Comparison of ENCODE assay signal across 8 cellular contexts in the genomic region with DNA sequence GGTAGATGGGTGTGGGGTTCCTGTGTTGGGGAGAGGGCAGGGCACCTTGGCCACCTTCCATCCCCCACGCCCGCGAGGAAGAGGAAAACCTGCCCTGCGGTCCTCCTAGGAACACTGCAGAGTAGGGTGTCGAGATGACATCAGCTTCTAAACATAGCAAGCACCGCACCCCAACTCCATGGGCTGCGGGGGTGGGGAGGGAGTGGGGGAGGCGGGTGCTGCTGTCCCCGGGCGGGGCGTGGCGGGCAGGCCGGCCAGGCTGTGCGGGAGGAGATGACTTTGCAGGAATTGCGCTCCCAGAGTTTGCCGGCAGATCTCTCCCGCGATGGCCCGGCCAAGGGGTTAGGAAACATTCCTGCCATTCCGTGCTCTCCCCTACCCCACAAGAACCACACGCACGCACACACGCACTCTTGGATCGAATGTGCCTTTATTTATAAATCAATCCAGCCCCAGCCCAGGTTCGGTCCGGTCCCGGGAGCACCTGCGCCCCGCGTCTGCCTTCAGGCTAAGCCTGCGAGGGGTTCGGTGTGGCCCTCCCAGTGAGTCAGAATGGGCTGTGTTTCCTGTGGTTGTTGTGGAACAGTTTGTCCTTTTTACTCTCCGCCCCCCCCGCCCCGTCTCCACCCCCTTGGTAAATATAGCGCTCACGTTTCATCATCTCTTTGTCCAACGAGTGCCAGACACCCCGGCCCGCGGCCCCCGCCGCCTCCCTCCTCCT. TPM values are rescaled to one million over a fixed set of nuclear protein-coding genes. Genes with fewer than 3 reads are reported as not detected.
A peak's percentile ranks its signal among the peaks of the same experiment; 100 is the strongest.
DNase-seq lines count a peak whose midpoint lies in the region; ATAC-seq, FAIRE-seq and TF ChIP-seq lines count a peak whose summit lies in the region.

No MANE protein-coding gene starts in this region.

- intact Hi-C loops in left ventricle myocardium inferior (cut with micrococcal nuclease): loop anchor here (5.0 kb wide), 3 partner anchors 48 to 183 kb away; no protein-coding TSS in a partner anchor
- intact Hi-C loops in prostate gland (cut with DNase I): loop anchor here (1.0 to 10.0 kb wide), 5 partner anchors 61 to 375 kb away; a partner anchor contains a TSS

- DNase-seq in GM12891 (ENCODE audit: insufficient read length, low spot score) (peak; percentile 61), NCI-H1436 treated with DMSO at 0.1 percent for 48 hours (lab: John Stamatoyannopoulos, UW) (peak; percentile 78), SW480 (ENCODE audit: low spot score) (peak; percentile 97), amygdala (lab: John Stamatoyannopoulos, UW) (peak in 54 of 56 donors; percentile 25 to 95 (median 78)), left ventricle myocardium inferior (peak; percentile 97), prostate gland (ENCODE audit: low spot score) (peak; percentile 98), ureter (ENCODE audit: low spot score) (peak; percentile 97)

- under 1% methylated on average over 43 of the region's 43 CpGs for WGBS in prostate gland

- H3K27ac ChIP-seq in left ventricle myocardium inferior (replicated peaks): peak overlapping the region; percentile 100
- H3K27ac ChIP-seq in prostate gland: peak overlapping the region; percentile 100

- peak; percentile 28 for ATAC-seq in HG02840 (IDR thresholded peaks at IDR 0.05; ENCODE audit: low FRiP score, unreplicated experiment)

- H3K27me3 ChIP-seq in left ventricle myocardium inferior (ENCODE audit: low read depth): no peaks in the 10 kb centered on the region
- H3K27me3 ChIP-seq in prostate gland (replicated peaks; ENCODE audit: insufficient read depth): no peaks in the 10 kb centered on the region

- H3K36me3 ChIP-seq in left ventricle myocardium inferior (no peaks in the 10 kb centered on the region), prostate gland (no peaks in the 10 kb centered on the region)

- FAIRE-seq in GM12891 (lab: Jason Lieb, UNC): peak; percentile 82

- H3K4me3 ChIP-seq in left ventricle myocardium inferior (peak overlapping the region; percentile 73), prostate gland (peak overlapping the region; percentile 30 to 48)

- TF ChIP-seq POLR2A in GM12891 (IDR thresholded peaks at IDR 0.05; ENCODE audit: low read depth, low read length) (no peak), prostate gland (IDR thresholded peaks at IDR 0.05) (peak; percentile 31)

- TF ChIP-seq CTCF in left ventricle myocardium inferior (IDR thresholded peaks at IDR 0.05; ENCODE audit: borderline replicate concordance) (peak; percentile 29), prostate gland (IDR thresholded peaks at IDR 0.05) (peak in 1 of 4 experiments; percentile 7)

- H3K9me3 ChIP-seq in left ventricle myocardium inferior (replicated peaks): no peaks in the 10 kb centered on the region
- no peaks in the 10 kb centered on the region for H3K9me3 ChIP-seq in prostate gland

- H3K4me1 ChIP-seq in left ventricle myocardium inferior (peaks cover 75% of the 10 kb centered on the region), prostate gland (replicated peaks) (peaks cover 19% of the 10 kb centered on the region)

TF ChIP-seq in GM12891, 5 proteins besides CTCF, POLR2A, EP300 and RAD21:
- TF ChIP-seq TAF1 (IDR thresholded peaks at IDR 0.05; ENCODE audit: low read depth, low read length) (no peak), SPI1 (IDR thresholded peaks at IDR 0.05; ENCODE audit: low read depth, low read length) (no peak), POU2F2 (IDR thresholded peaks at IDR 0.05; ENCODE audit: low read depth, low read length) (no peak), PAX5 (IDR thresholded peaks at IDR 0.05; ENCODE audit: insufficient read depth, low read length, severe bottlenecking) (no peak), POLR2AphosphoS5 (IDR thresholded peaks at IDR 0.05; ENCODE audit: low read depth, low read length) (no peak)

RNA-seq across cellular contexts. Expression of a gene that starts 5.2 kb away (rescaled TPM):
- 0.69 TPM for polyA plus RNA-seq in GM12891 (2012; ENCODE audit: low read depth, missing spikeins)
- 52.8 TPM for total RNA-seq in left ventricle myocardium inferior
- total RNA-seq in prostate gland: 100 to 1,000 TPM in 1 of 2 donors, 10 to 100 TPM in 1; 82.9 to 129 TPM
- 64.5 TPM for total RNA-seq in ureter

Comparison
In these comparisons a context has a peak if more than half of its experiments do, and no peak if none do; other contexts are left out.
1. Peak in every context shown above with its lines: DNase-seq, ATAC-seq, H3K4me3 ChIP-seq and H3K27ac ChIP-seq.